In genomic region chr16:67227567-67227921, GRCh38 we compare ENCODE assay signal across 8 cellular contexts. TPM values are rescaled to one million over a fixed set of nuclear protein-coding genes. Genes with fewer than 3 reads are reported as not detected.
DNase-seq lines count a peak whose midpoint lies in the region; ATAC-seq and TF ChIP-seq lines count a peak whose summit lies in the region.

No MANE protein-coding gene starts in this region.

- no peak for TF ChIP-seq EP300 in SK-N-SH (IDR thresholded peaks at IDR 0.05; ENCODE audit: borderline replicate concordance in 1 of 2, low read depth in 1 of 2, low read length in 1 of 2)
- TF ChIP-seq EP300 in suprapubic skin (IDR thresholded peaks at IDR 0.05) = no peak

- H3K27ac ChIP-seq in SK-N-SH (ENCODE audit: low read depth in 2 of 2, low read length in 1 of 2) = peak overlapping the region; percentile 72 to 77; a peak in 3 of 4 replicates
- H3K27ac ChIP-seq in adrenal gland = peak overlapping the region in 4 of 5 donors; percentile 63 to 90 (median 71)
- H3K27ac ChIP-seq in suprapubic skin = peak overlapping the region; percentile 78

- H2AFZ ChIP-seq in SK-N-SH (ENCODE audit: low read depth) = 0 out of 2 replicates have a peak overlapping the region, but pooled peaks have one; percentile 45

- DNase-seq in SK-N-SH (no peak), adrenal gland (peak in 1 of 7 donors; percentile 25), kidney epithelial cell (ENCODE audit: low read depth) (no peak), suprapubic skin (ENCODE audit: low spot score in 2 of 2) (no peak), NCI-H2196 (lab: John Stamatoyannopoulos, UW; ENCODE audit: unreplicated experiment) (no peak), hepatic stellate cell (ENCODE audit: low spot score) (no peak), NCI-H510A (lab: John Stamatoyannopoulos, UW) (no peak)

- POLR2A ChIA-PET in SK-N-SH (lab: Yijun Ruan, JAX) = interaction anchor here (0.6 to 2.2 kb wide), 11 partner anchors 9 to 58 kb away, joined by 3 to 14 read pairs (median 5); partner anchors contain the start of genes E2F4, FHOD1 and SLC9A5

- no peaks in the 10 kb centered on the region for H3K9me3 ChIP-seq in SK-N-SH
- H3K9me3 ChIP-seq in adrenal gland (replicated peaks in 1 of 3) = no peaks in the 10 kb centered on the region
- no peaks in the 10 kb centered on the region for H3K9me3 ChIP-seq in suprapubic skin

- H3K9me2 ChIP-seq in SK-N-SH = no peaks in the 10 kb centered on the region

- TF ChIP-seq CTCF in SK-N-SH (IDR thresholded peaks at IDR 0.05) (no peak), adrenal gland (IDR thresholded peaks at IDR 0.05) (no peak), kidney epithelial cell (IDR thresholded peaks at IDR 0.05; ENCODE audit: insufficient read depth, low read length, poor library complexity, severe bottlenecking) (no peak), suprapubic skin (IDR thresholded peaks at IDR 0.05) (no peak)

- CTCF ChIA-PET in SK-N-SH (lab: Yijun Ruan, JAX) = interaction anchor here (0.6 to 2.9 kb wide), 11 partner anchors 11 to 476 kb away, joined by 3 to 10 read pairs (median 4); partner anchors contain the start of genes NOL3 and SLC9A5

- H3K4me1 ChIP-seq in SK-N-SH (ENCODE audit: control insufficient read depth in 1 of 2, insufficient read depth in 2 of 2, low read depth in 1 of 2, low read length in 1 of 2) = peaks cover 0 to 22% of the 10 kb centered on the region in 2 experiments; a peak in 2 of 4 replicates
- H3K4me1 ChIP-seq in adrenal gland (replicated peaks in 1 of 2) = peaks cover 12 to 17% of the 10 kb centered on the region in 2 donors
- H3K4me1 ChIP-seq in suprapubic skin = peaks cover 19% of the 10 kb centered on the region

- H3K27me3 ChIP-seq in SK-N-SH (ENCODE audit: insufficient read depth) (no peaks in the 10 kb centered on the region), adrenal gland (no peaks in the 10 kb centered on the region), kidney epithelial cell (ENCODE audit: control insufficient read depth, insufficient read depth, low read length) (no peaks in the 10 kb centered on the region), suprapubic skin (no peaks in the 10 kb centered on the region)

- H3K79me2 ChIP-seq in SK-N-SH (ENCODE audit: insufficient read depth) = peaks cover 34% of the 10 kb centered on the region

- TF ChIP-seq RAD21 in SK-N-SH (IDR thresholded peaks at IDR 0.05; ENCODE audit: low read length) = no peak

- H3K36me3 ChIP-seq in SK-N-SH (replicated peaks in 1 of 2; ENCODE audit: control insufficient read depth in 1 of 2, insufficient read depth in 2 of 2, low read length in 1 of 2) (peaks cover 19 to 41% of the 10 kb centered on the region in 2 experiments), adrenal gland (replicated peaks in 1 of 2) (peaks cover 0 to 40% of the 10 kb centered on the region in 2 donors), kidney epithelial cell (ENCODE audit: control insufficient read depth, insufficient read depth, low read length) (peaks cover 4% of the 10 kb centered on the region), suprapubic skin (peaks cover 39% of the 10 kb centered on the region)

- peak overlapping the region; percentile 92 to 100 for H3K4me3 ChIP-seq in SK-N-SH (ENCODE audit: low read depth in 2 of 2, low read length in 1 of 2)
- H3K4me3 ChIP-seq in adrenal gland = peak overlapping the region; percentile 35 to 96 (median 72)
- peak overlapping the region; percentile 99 for H3K4me3 ChIP-seq in kidney epithelial cell (ENCODE audit: low read depth, low read length)
- H3K4me3 ChIP-seq in suprapubic skin = peak overlapping the region; percentile 93

- peak overlapping the region; percentile 83 for H3K9ac ChIP-seq in SK-N-SH

- H3K4me2 ChIP-seq in SK-N-SH = peak overlapping the region; percentile 88

- no peak for TF ChIP-seq POLR2A in adrenal gland (IDR thresholded peaks at IDR 0.05)
- no peak for TF ChIP-seq POLR2A in suprapubic skin (IDR thresholded peaks at IDR 0.05)

- intact Hi-C loops in adrenal gland (cut with DNase I) = no loop called here

- no peaks in the 10 kb centered on the region for H4K20me1 ChIP-seq in SK-N-SH (ENCODE audit: insufficient read depth)

- WGBS in SK-N-SH (ENCODE audit: low lambda C conversion rate) = 5% methylated on average over 12 of the region's 12 CpGs
- WGBS in adrenal gland, 4 donors = 9 to 10% (median 9%) methylated on average over 8 to 12 of the region's 12 CpGs
- 14% methylated on average over 12 of the region's 12 CpGs for WGBS in suprapubic skin

- H3F3A ChIP-seq in SK-N-SH (replicated peaks; ENCODE audit: insufficient read depth) = peaks cover 26% of the 10 kb centered on the region

- no peak for ATAC-seq in SK-N-SH treated with all-trans-retinoic acid at 6 μM for 48 hours

TF ChIP-seq in SK-N-SH, 30 proteins besides CTCF, POLR2A, EP300 and RAD21 (continues in another document):
- no peak for TF ChIP-seq NFIC (IDR thresholded peaks at IDR 0.05; ENCODE audit: borderline replicate concordance)
- TF ChIP-seq USF1 (IDR thresholded peaks at IDR 0.05; ENCODE audit: borderline replicate concordance, low read depth) = no peak
- TF ChIP-seq, protein P1, sequence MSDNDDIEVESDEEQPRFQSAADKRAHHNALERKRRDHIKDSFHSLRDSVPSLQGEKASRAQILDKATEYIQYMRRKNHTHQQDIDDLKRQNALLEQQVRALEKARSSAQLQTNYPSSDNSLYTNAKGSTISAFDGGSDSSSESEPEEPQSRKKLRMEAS (IDR thresholded peaks at IDR 0.05; ENCODE audit: low read depth) = no peak

TF ChIP-seq in SK-N-SH treated with all-trans-retinoic acid at 6 μM for 48 hours, 23 proteins besides CTCF, POLR2A, EP300 and RAD21:
- no peak for TF ChIP-seq ZFP30 (CRISPR knock-in tag; IDR thresholded peaks at IDR 0.05)
- no peak for TF ChIP-seq TOX (CRISPR knock-in tag; IDR thresholded peaks at IDR 0.05; ENCODE audit: borderline replicate concordance)
- TF ChIP-seq BACH2 (CRISPR knock-in tag; IDR thresholded peaks at IDR 0.05; ENCODE audit: borderline replicate concordance) = no peak
- no peak for TF ChIP-seq POU6F1 (CRISPR knock-in tag; IDR thresholded peaks at IDR 0.05; ENCODE audit: borderline replicate concordance, low read depth)
- no peak for TF ChIP-seq ZC3H10 (CRISPR knock-in tag; IDR thresholded peaks at IDR 0.05)
- no peak for TF ChIP-seq GLIS3 (CRISPR knock-in tag; IDR thresholded peaks at IDR 0.05)
- no peak for TF ChIP-seq ISL1 (CRISPR knock-in tag; IDR thresholded peaks at IDR 0.05)
- TF ChIP-seq OSR1 (CRISPR knock-in tag; IDR thresholded peaks at IDR 0.05) = no peak
- TF ChIP-seq ARNTL (CRISPR knock-in tag; IDR thresholded peaks at IDR 0.05; ENCODE audit: borderline replicate concordance, low read depth) = no peak
- no peak for TF ChIP-seq RARB (CRISPR knock-in tag; IDR thresholded peaks at IDR 0.05)

RNA-seq across cellular contexts. Expression of gene TMEM208, which starts 0.6 kb away (rescaled TPM):
- polyA plus RNA-seq in SK-N-SH (2012; rRNA removed) (98.2 and 130 TPM in 2 replicates), adrenal gland (100 to 1,000 TPM in 2 of 3 donors, 10 to 100 TPM in 1; 75.3 to 289 (median 209) TPM)
- 85.0 and 109 TPM in 2 replicates for polyA plus RNA-seq in SK-N-SH (2012; cell fraction: cytosol; rRNA removed)
- polyA plus RNA-seq in SK-N-SH (2012; cell fraction: nucleus; rRNA removed) = 101 TPM in 2 replicates
- total RNA-seq in adrenal gland (10 to 100 TPM; 52.1 to 88.8 (median 67.6) TPM), kidney epithelial cell (55.9 and 59.3 TPM in 2 replicates), suprapubic skin (10 to 100 TPM; 32.8 to 46.8 (median 40.0) TPM)

RNA-seq across cellular contexts. Expression of gene FHOD1, which starts 19.7 kb away (rescaled TPM):
- polyA plus RNA-seq in SK-N-SH (2012; rRNA removed) = 53.2 and 70.9 TPM in 2 replicates
- polyA plus RNA-seq in SK-N-SH (2012; cell fraction: cytosol; rRNA removed) = 17.6 and 25.5 TPM in 2 replicates
- polyA plus RNA-seq in SK-N-SH (2012; cell fraction: nucleus; rRNA removed) = 343 and 475 TPM in 2 replicates
- total RNA-seq in adrenal gland = 10 to 100 TPM; 34.3 to 86.3 (median 45.5) TPM
- polyA plus RNA-seq in adrenal gland = 100 to 1,000 TPM in 1 of 3 donors, 10 to 100 TPM in 2; 16.6 to 148 (median 96.4) TPM
- total RNA-seq in kidney epithelial cell = 3.8 and 11.4 TPM in 2 replicates
- 10 to 100 TPM in 3 of 4 donors, 1 to 10 TPM in 1; 7.7 to 28.8 (median 15.3) TPM for total RNA-seq in suprapubic skin

RNA-seq across cellular contexts. Expression of gene SLC9A5, which starts 21.2 kb away (rescaled TPM):
- 4.1 and 5.8 TPM in 2 replicates for polyA plus RNA-seq in SK-N-SH (2012; rRNA removed)
- 1.5 and 1.6 TPM in 2 replicates for polyA plus RNA-seq in SK-N-SH (2012; cell fraction: cytosol; rRNA removed)
- polyA plus RNA-seq in SK-N-SH (2012; cell fraction: nucleus; rRNA removed) = 29.9 and 31.6 TPM in 2 replicates
- 1 to 10 TPM in 3 of 8 donors, under 1 TPM in 4, not detected in 1; 0.09 to 2.1 (median 0.40) TPM for total RNA-seq in adrenal gland
- 1 to 10 TPM in 2 of 3 donors, under 1 TPM in 1; 0.20 to 2.8 (median 2.7) TPM for polyA plus RNA-seq in adrenal gland
- total RNA-seq in kidney epithelial cell = 0.07 TPM in 1 of 2 replicates, not detected in the other
- under 1 TPM; 0.26 to 0.64 (median 0.43) TPM for total RNA-seq in suprapubic skin

RNA-seq across cellular contexts. Expression of gene ELMO3, which starts 28.6 kb away (rescaled TPM):
- 2.3 and 3.1 TPM in 2 replicates for polyA plus RNA-seq in SK-N-SH (2012; rRNA removed)
- 0.58 and 0.90 TPM in 2 replicates for polyA plus RNA-seq in SK-N-SH (2012; cell fraction: cytosol; rRNA removed)
- polyA plus RNA-seq in SK-N-SH (2012; cell fraction: nucleus; rRNA removed) = 20.1 and 23.3 TPM in 2 replicates
- total RNA-seq in adrenal gland = 1 to 10 TPM in 7 of 8 donors, under 1 TPM in 1; 0.66 to 5.4 (median 1.8) TPM
- 1 to 10 TPM in 2 of 3 donors, under 1 TPM in 1; 0.18 to 7.0 (median 4.6) TPM for polyA plus RNA-seq in adrenal gland
- total RNA-seq in kidney epithelial cell = 5.2 and 5.9 TPM in 2 replicates
- 10 to 100 TPM; 48.0 to 77.6 (median 56.7) TPM for total RNA-seq in suprapubic skin

RNA-seq across cellular contexts. Expression of gene E2F4, which starts 35.6 kb away (rescaled TPM):
- 168 and 210 TPM in 2 replicates for polyA plus RNA-seq in SK-N-SH (2012; rRNA removed)
- 67.3 and 95.5 TPM in 2 replicates for polyA plus RNA-seq in SK-N-SH (2012; cell fraction: cytosol; rRNA removed)
- 745 and 747 TPM in 2 replicates for polyA plus RNA-seq in SK-N-SH (2012; cell fraction: nucleus; rRNA removed)
- total RNA-seq in adrenal gland = 100 to 1,000 TPM in 1 of 8 donors, 10 to 100 TPM in 7; 48.2 to 122 (median 70.4) TPM
- polyA plus RNA-seq in adrenal gland = 10 to 100 TPM; 44.4 to 81.0 (median 77.3) TPM
- 84.9 and 109 TPM in 2 replicates for total RNA-seq in kidney epithelial cell
- 100 to 1,000 TPM in 1 of 4 donors, 10 to 100 TPM in 3; 92.6 to 106 (median 96.8) TPM for total RNA-seq in suprapubic skin
